1 cellular context compared by ENCODE assay signal in the genomic region with DNA sequence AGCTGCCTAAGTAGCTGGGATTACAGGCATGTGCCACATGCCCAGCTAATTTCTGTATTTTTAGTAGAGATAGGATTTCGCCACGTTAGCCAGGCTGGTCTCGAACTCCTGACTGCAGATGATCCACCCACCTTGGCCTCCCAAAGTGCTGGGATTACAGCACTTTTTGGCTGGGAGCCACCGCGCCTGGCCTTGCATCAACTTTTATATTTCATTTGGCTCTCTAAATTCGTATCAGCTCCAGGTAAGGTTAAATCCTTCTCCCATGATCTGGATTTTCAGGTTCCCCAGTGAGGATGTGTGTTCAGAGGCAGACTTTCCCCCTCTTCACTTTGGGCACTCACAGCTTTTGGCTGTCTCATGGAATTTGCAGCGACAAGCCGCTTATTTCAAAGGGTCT.
TF ChIP-seq lines count a peak whose summit lies in the region.

No MANE protein-coding gene starts in this region.

TF ChIP-seq in WTC11, 78 proteins besides CTCF, POLR2A, EP300 and RAD21 (continued from another document):
- TF ChIP-seq, protein P1, sequence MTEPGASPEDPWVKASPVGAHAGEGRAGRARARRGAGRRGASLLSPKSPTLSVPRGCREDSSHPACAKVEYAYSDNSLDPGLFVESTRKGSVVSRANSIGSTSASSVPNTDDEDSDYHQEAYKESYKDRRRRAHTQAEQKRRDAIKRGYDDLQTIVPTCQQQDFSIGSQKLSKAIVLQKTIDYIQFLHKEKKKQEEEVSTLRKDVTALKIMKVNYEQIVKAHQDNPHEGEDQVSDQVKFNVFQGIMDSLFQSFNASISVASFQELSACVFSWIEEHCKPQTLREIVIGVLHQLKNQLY (CRISPR knock-in tag; IDR thresholded peaks at IDR 0.05): no peak
